8 cellular contexts compared by ENCODE assay signal in the genomic region with DNA sequence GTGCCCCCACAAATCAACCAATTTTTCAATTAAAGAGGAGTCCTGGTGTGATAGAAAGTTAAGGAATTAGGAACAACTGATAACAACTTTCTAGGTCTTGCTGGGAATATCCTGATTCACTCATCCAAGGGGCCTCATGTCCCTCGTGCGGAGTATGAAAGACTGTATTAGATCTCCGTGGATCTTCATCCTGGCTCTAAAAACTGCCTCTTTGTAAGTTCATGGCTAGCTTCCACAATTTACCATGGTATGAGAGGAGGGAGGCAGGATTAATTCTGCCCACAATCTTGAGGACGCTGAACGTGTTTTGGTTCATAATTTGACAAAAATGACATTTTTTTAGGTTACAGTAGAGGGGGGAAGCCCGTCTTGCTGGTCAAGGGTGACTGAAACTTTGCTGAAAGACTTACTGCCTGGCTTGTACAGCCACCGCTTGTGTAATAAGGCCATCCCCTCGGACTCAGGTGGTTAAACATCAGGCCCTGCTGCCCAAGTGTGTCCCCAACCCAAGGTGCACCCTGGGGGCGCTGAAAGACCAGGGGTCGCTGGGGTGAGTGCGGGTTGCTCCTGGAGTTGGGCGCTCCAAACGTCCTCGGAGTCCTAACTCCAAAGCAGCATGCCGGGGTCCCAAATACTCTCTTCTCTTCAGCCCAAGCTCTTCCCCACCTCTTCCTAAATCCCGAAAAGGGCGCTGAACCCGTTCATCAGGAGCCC. TPM values are rescaled to one million over a fixed set of nuclear protein-coding genes. Genes with fewer than 3 reads are reported as not detected.
DNase-seq lines count a peak whose midpoint lies in the region; ATAC-seq and TF ChIP-seq lines count a peak whose summit lies in the region.

No MANE protein-coding gene starts in this region.

- H3K9ac ChIP-seq in NT2/D1 (ENCODE audit: insufficient read length, low read depth) (peak overlapping the region; percentile 92), parathyroid adenoma (peak overlapping the region; percentile 84)

- peaks cover 17% of the 10 kb centered on the region for H3K4me1 Mint-ChIP-seq in activated naive CD8-positive, alpha-beta T cell treated with anti-CD3 and anti-CD28 coated beads, Interleukin-2, amount 50 U/mL, for 24 hours

- H3K36me3 Mint-ChIP-seq in activated naive CD8-positive, alpha-beta T cell treated with anti-CD3 and anti-CD28 coated beads, Interleukin-2, amount 50 U/mL, for 24 hours (ENCODE audit: low read depth) = peaks cover 4% of the 10 kb centered on the region

- intact Hi-C loops in heart right ventricle (cut with DNase I) = loop anchor here in 3 of 10 donors (2.0 to 5.0 kb wide), 3 partner anchors 75 to 80 kb away; partner anchors contain the start of gene TAX1BP1 (in 2 of the 3)

- H3K27me3 Mint-ChIP-seq in activated naive CD8-positive, alpha-beta T cell treated with anti-CD3 and anti-CD28 coated beads, Interleukin-2, amount 50 U/mL, for 24 hours = no peaks in the 10 kb centered on the region

- WGBS in heart right ventricle, 2 donors = 7 to 9% methylated on average over 18 of the region's 18 CpGs

- H3K27me3 ChIP-seq in NT2/D1 (ENCODE audit: insufficient read depth, insufficient read length) (peaks cover 10% of the 10 kb centered on the region), heart right ventricle (no peaks in the 10 kb centered on the region), parathyroid adenoma (ENCODE audit: control insufficient read depth, insufficient read depth, low read length) (no peaks in the 10 kb centered on the region)

- no peaks in the 10 kb centered on the region for H3K9me3 Mint-ChIP-seq in activated naive CD8-positive, alpha-beta T cell treated with anti-CD3 and anti-CD28 coated beads, Interleukin-2, amount 50 U/mL, for 24 hours

- H3K79me2 ChIP-seq in parathyroid adenoma = no peaks in the 10 kb centered on the region

- H3K27ac Mint-ChIP-seq in activated naive CD8-positive, alpha-beta T cell treated with anti-CD3 and anti-CD28 coated beads, Interleukin-2, amount 50 U/mL, for 24 hours = peak overlapping the region; percentile 68

- H2AFZ ChIP-seq in parathyroid adenoma = peak overlapping the region; percentile 96

- H3K4me1 ChIP-seq in NT2/D1 (ENCODE audit: insufficient read depth, insufficient read length) = no peaks in the 10 kb centered on the region
- peaks cover 0 to 22% (median 15%) of the 10 kb centered on the region in 9 donors for H3K4me1 ChIP-seq in heart right ventricle
- no peaks in the 10 kb centered on the region for H3K4me1 ChIP-seq in parathyroid adenoma

- peak in 1 of 9 donors; percentile 9 for TF ChIP-seq CTCF in heart right ventricle (IDR thresholded peaks at IDR 0.05)
- no peak for TF ChIP-seq CTCF in parathyroid adenoma (IDR thresholded peaks at IDR 0.05)

- peaks cover 6% of the 10 kb centered on the region for H3K36me3 ChIP-seq in NT2/D1 (ENCODE audit: insufficient read depth, insufficient read length, low read length)
- peaks cover 0 to 10% (median 0%) of the 10 kb centered on the region in 9 donors for H3K36me3 ChIP-seq in heart right ventricle
- no peaks in the 10 kb centered on the region for H3K36me3 ChIP-seq in parathyroid adenoma (ENCODE audit: control insufficient read depth, insufficient read depth, low read length)

- H3K4me3 ChIP-seq in NT2/D1 (ENCODE audit: insufficient read length, low read depth) = peak overlapping the region; percentile 84
- peak overlapping the region; percentile 72 to 99 (median 88) for H3K4me3 ChIP-seq in heart right ventricle
- H3K4me3 ChIP-seq in parathyroid adenoma (ENCODE audit: low read depth, low read length) = peak overlapping the region; percentile 65

- H3K27ac ChIP-seq in heart right ventricle = peak overlapping the region; percentile 84 to 97 (median 93)
- H3K27ac ChIP-seq in parathyroid adenoma = peak overlapping the region; percentile 79

- peak overlapping the region; percentile 84 for H3K4me3 Mint-ChIP-seq in activated naive CD8-positive, alpha-beta T cell treated with anti-CD3 and anti-CD28 coated beads, Interleukin-2, amount 50 U/mL, for 24 hours

- DNase-seq in AG08395 (ENCODE audit: low spot score) = peak; percentile 20
- peak; percentile 42 for DNase-seq in NT2/D1 (ENCODE audit: low read depth, low spot score)
- DNase-seq in activated naive CD8-positive, alpha-beta T cell treated with anti-CD3 and anti-CD28 coated beads, Interleukin-2, amount 50 U/mL, for 24 hours = peak; percentile 37
- peak in 1 of 2 donors; percentile 17 for DNase-seq in heart right ventricle
- DNase-seq in DMS114 treated with DMSO at 0.1 percent for 48 hours (lab: John Stamatoyannopoulos, UW; ENCODE audit: unreplicated experiment) = no peak
- DNase-seq in NCI-H774 (lab: John Stamatoyannopoulos, UW) = no peak

- H3K9me3 ChIP-seq in NT2/D1 (ENCODE audit: insufficient read depth, low read length) = no peaks in the 10 kb centered on the region
- no peaks in the 10 kb centered on the region for H3K9me3 ChIP-seq in heart right ventricle
- no peaks in the 10 kb centered on the region for H3K9me3 ChIP-seq in parathyroid adenoma (ENCODE audit: control insufficient read depth, low read length)

- H3K4me2 ChIP-seq in parathyroid adenoma (ENCODE audit: low read length) = peak overlapping the region; percentile 66

- ATAC-seq in GM19395 (IDR thresholded peaks at IDR 0.05; ENCODE audit: unreplicated experiment) = peak; percentile 8
- ATAC-seq in activated naive CD8-positive, alpha-beta T cell treated with anti-CD3 and anti-CD28 coated beads, Interleukin-2, amount 50 U/mL, for 24 hours = no peak
- peak; percentile 0 to 23 (median 10) for ATAC-seq in heart right ventricle

RNA-seq across cellular contexts. Expression of gene HIBADH, which starts 0.8 kb away (rescaled TPM):
- total RNA-seq in heart right ventricle = 10 to 100 TPM; 56.5 to 94.0 (median 80.8) TPM
- polyA plus RNA-seq in heart right ventricle = 10 to 100 TPM; 24.7 to 32.3 TPM

Comparison
In these comparisons a context has a peak if more than half of its experiments do, and no peak if none do; other contexts are left out.
1. DNase-seq: peak in AG08395 (single experiment), NT2/D1 (single experiment) and activated naive CD8-positive, alpha-beta T cell treated with anti-CD3 and anti-CD28 coated beads, Interleukin-2, amount 50 U/mL, for 24 hours (single experiment); none in DMS114 treated with DMSO at 0.1 percent for 48 hours (single experiment) and NCI-H774 (single experiment).
2. Peak in every context shown above with its lines, with median percentiles within 50 percentile points of each other: H3K4me3 ChIP-seq.